Comparison of ENCODE assay signal across 9 cellular contexts in the genomic region with DNA sequence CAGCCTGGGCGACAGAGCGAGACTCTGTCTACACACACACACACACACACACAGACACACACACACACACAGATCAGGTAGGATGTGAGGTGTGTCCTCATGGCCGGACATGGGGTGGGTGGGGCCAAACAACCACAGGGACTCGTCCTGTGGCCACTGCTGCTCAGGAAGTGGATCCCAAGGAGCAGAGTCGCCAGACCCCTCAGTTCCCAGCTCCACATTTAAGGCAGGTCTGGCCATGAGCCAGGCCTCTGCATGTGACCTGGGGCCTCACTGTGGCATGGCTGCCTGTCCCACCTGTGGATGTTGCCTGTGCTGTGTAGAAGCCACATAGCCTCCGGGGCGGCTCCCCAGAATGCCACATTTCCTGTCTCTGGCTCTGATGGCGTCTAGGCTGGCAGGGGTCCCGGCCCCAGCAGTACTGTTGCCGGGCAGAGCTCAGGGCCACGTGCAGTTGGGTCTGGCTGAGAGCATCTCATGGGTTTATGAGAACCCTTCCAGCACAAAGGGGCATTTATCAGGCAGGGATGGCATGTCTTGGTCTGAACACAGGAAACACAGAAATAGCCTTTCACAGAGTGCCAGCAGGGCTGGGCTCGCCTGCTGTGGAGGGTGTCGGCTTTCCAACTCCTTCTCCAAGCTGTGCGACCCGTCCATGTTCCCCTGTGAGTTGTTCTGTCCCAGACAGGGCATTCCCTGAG. TPM values are rescaled to one million over a fixed set of nuclear protein-coding genes. Genes with fewer than 3 reads are reported as not detected.
DNase-seq lines count a peak whose midpoint lies in the region; ATAC-seq, FAIRE-seq and TF ChIP-seq lines count a peak whose summit lies in the region.
"Had no signal": no experiment of that assay in that cellular context is flagged by ENCODE, and none has a peak within 500 bp of the region (broad histone marks: within the 10 kb centered on the region; RNA-seq: fewer than 3 reads in every experiment).

No MANE protein-coding gene starts in this region.

- H3K9me3 ChIP-seq in astrocyte (ENCODE audit: insufficient read depth, low read depth, low read length) (no peaks in the 10 kb centered on the region), mucosa of descending colon (no peaks in the 10 kb centered on the region)

- POLR2A ChIA-PET in T-cell (lab: Charles Lee) = interaction anchor here (0.6 to 1.0 kb wide), 3 partner anchors 37 to 819 kb away, joined by 3 to 15 read pairs (median 3); a partner anchor contains a TSS

- CTCF ChIA-PET in T-cell (lab: Charles Lee) = interaction anchor here in 1 of 2 donors (0.5 kb wide), 1 partner anchor 45 kb away, joined by 6 read pairs; no protein-coding TSS in a partner anchor

- ATAC-seq in T-cell (replicated peaks in 1 of 4) = peak; percentile 96 to 98 (median 96)
- peak; percentile 93 for ATAC-seq in mucosa of descending colon
- ATAC-seq in HG02588 (IDR thresholded peaks at IDR 0.05; ENCODE audit: unreplicated experiment) = no peak
- ATAC-seq in HG03342 (IDR thresholded peaks at IDR 0.05; ENCODE audit: unreplicated experiment) = no peak
- no peak for ATAC-seq in HG03469 (IDR thresholded peaks at IDR 0.05; ENCODE audit: unreplicated experiment)

- H3K4me3 Mint-ChIP-seq in T-cell = peak overlapping the region; percentile 11 to 69 (median 21)
- H3K4me3 Mint-ChIP-seq in astrocyte (ENCODE audit: unreplicated experiment) = no peak overlapping the region

- H4K20me1 ChIP-seq in astrocyte (ENCODE audit: insufficient read depth, low read length) = no peaks in the 10 kb centered on the region

- no peak for FAIRE-seq in astrocyte (lab: Jason Lieb, UNC)
- FAIRE-seq: GM18507 had no signal

- no peak overlapping the region for H3K9ac ChIP-seq in astrocyte (ENCODE audit: low read length)

- H3K9me3 Mint-ChIP-seq in T-cell (peaks cover 0 to 4% (median 3%) of the 10 kb centered on the region in 3 donors), astrocyte (ENCODE audit: unreplicated experiment) (peaks cover 2% of the 10 kb centered on the region)

- TF ChIP-seq CTCF in astrocyte (IDR thresholded peaks at IDR 0.05; ENCODE audit: insufficient read depth, low read depth, low read length) (no peak), mucosa of descending colon (IDR thresholded peaks at IDR 0.05) (no peak), GM10266 (IDR thresholded peaks at IDR 0.05; ENCODE audit: control insufficient read depth, insufficient read depth, low read depth, missing control alignments) (no peak)

- H3K4me1 Mint-ChIP-seq in T-cell = peaks cover 50 to 63% (median 51%) of the 10 kb centered on the region in 3 donors
- peaks cover 2% of the 10 kb centered on the region for H3K4me1 Mint-ChIP-seq in astrocyte (ENCODE audit: low read depth, unreplicated experiment)

- no peak overlapping the region for H3K4me3 ChIP-seq in astrocyte (ENCODE audit: insufficient read depth, low read depth, low read length)
- no peak overlapping the region for H3K4me3 ChIP-seq in mucosa of descending colon

- H3K27ac ChIP-seq in astrocyte (ENCODE audit: low read depth, low read length) = no peak overlapping the region

- peak overlapping the region; percentile 98 for H3K27ac Mint-ChIP-seq in T-cell
- H3K27ac Mint-ChIP-seq in astrocyte (ENCODE audit: unreplicated experiment) = no peak overlapping the region

- DNase-seq in GM03348 (ENCODE audit: low spot score) = peak; percentile 31
- DNase-seq in T-cell = peak; percentile 58 to 80 (median 70)
- DNase-seq in astrocyte (ENCODE audit: low read depth) = no peak
- peak; percentile 50 to 75 (median 62) for DNase-seq in mucosa of descending colon
- DNase-seq in GM10266 (ENCODE audit: extremely low spot score) = no peak

- peaks cover 4% of the 10 kb centered on the region for H3K27me3 ChIP-seq in astrocyte (ENCODE audit: insufficient read depth, low read length)

- no peaks in the 10 kb centered on the region for H3K36me3 ChIP-seq in astrocyte (ENCODE audit: insufficient read depth, low read length)
- H3K36me3 ChIP-seq in mucosa of descending colon (ENCODE audit: low read depth) = no peaks in the 10 kb centered on the region

- no peaks in the 10 kb centered on the region for H3K36me3 Mint-ChIP-seq in T-cell
- no peaks in the 10 kb centered on the region for H3K36me3 Mint-ChIP-seq in astrocyte (ENCODE audit: low read depth, unreplicated experiment)

- H3K4me1 ChIP-seq in astrocyte (ENCODE audit: insufficient read depth, low read length) = peaks cover 7% of the 10 kb centered on the region
- H3K4me1 ChIP-seq in mucosa of descending colon (ENCODE audit: low read depth) = peaks cover 4% of the 10 kb centered on the region

- intact Hi-C loops in mucosa of descending colon (cut with DNase I, micrococcal nuclease) = no loop called here

- H2AFZ ChIP-seq in astrocyte (ENCODE audit: low read depth, low read length) = peak overlapping the region; percentile 66

- no peaks in the 10 kb centered on the region for H3K79me2 ChIP-seq in astrocyte (ENCODE audit: insufficient read depth, low read length)

- H3K27me3 Mint-ChIP-seq in T-cell = no peaks in the 10 kb centered on the region
- peaks cover 5% of the 10 kb centered on the region for H3K27me3 Mint-ChIP-seq in astrocyte (ENCODE audit: low read depth, unreplicated experiment)

- H3K4me2 ChIP-seq in astrocyte (ENCODE audit: low read length) = peak overlapping the region; percentile 15

RNA-seq across cellular contexts. Expression of a gene that starts 9.9 kb away (rescaled TPM):
- total RNA-seq in T-cell (100 to 1,000 TPM in 1 of 5 donors, 10 to 100 TPM in 4; 29.2 to 110 (median 32.0) TPM), astrocyte (26.9 and 28.3 TPM in 2 replicates), mucosa of descending colon (10 to 100 TPM; 19.5 to 68.9 (median 23.2) TPM)

RNA-seq across cellular contexts. Expression of a gene that starts 40.0 kb away (rescaled TPM):
- total RNA-seq in T-cell (under 1 TPM; 0.12 to 0.95 (median 0.48) TPM), astrocyte (0.89 and 1.9 TPM in 2 replicates), mucosa of descending colon (100 to 1,000 TPM; 175 to 276 (median 201) TPM)

RNA-seq across cellular contexts. Expression of a gene that starts 48.0 kb away (rescaled TPM):
- 10 to 100 TPM; 39.7 to 98.5 (median 72.8) TPM for total RNA-seq in T-cell
- total RNA-seq in astrocyte = 33.8 and 36.3 TPM in 2 replicates
- 10 to 100 TPM; 39.1 to 47.8 (median 44.2) TPM for total RNA-seq in mucosa of descending colon

Comparison
In these comparisons a context has a peak if more than half of its experiments do, and no peak if none do; other contexts are left out.
1. DNase-seq: peak in GM03348 (single experiment), T-cell (34 of 34) and mucosa of descending colon (3 of 3); none in astrocyte (single experiment) and GM10266 (single experiment).
2. ATAC-seq: peak in T-cell (4 of 4) and mucosa of descending colon (single experiment); none in HG02588 (single experiment), HG03342 (single experiment) and HG03469 (single experiment).
3. RNA of a gene that starts 40.0 kb away (total RNA-seq): 175 to 276 TPM in mucosa of descending colon; 0.89 to 1.9 TPM in astrocyte and 0.12 to 0.95 TPM in T-cell; every median in the first group is over 10 times any median in the second.